In the genomic region with DNA sequence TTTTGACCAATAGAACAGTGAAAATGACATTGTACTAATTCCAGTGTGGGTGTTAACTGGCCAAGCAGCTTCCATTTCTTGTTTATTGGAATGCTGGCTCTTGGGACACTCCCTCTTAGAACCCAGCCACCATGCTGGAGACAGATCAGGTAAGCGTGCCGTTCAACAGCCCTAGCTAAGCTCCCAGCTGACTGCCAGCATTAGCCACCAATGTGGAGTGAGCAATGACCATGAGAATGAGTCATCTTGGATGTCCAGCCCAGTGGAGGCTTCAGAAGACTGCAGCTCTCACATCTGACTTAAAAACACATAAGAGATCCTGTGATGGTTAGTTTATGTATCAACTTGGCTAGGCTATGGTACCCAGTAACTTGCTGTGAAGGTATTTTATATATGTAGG, we compare ENCODE assay signal across 25 cellular contexts. TPM values are rescaled to one million over a fixed set of nuclear protein-coding genes. Genes with fewer than 3 reads are reported as not detected.
"Had no signal": no experiment of that assay in that cellular context is flagged by ENCODE, and none has a peak within 500 bp of the region (broad histone marks: within the 10 kb centered on the region; RNA-seq: fewer than 3 reads in every experiment).

No MANE protein-coding gene starts in this region.

- H3K27ac Mint-ChIP-seq: activated B cell treated with CpG ODN at 0.5 μM for 24 hours; activated CD4-positive, alpha-beta T cell treated with anti-CD3 and anti-CD28 coated beads for 36 hours; activated naive CD4-positive, alpha-beta T cell treated with anti-CD3 and anti-CD28 coated beads for 36 hours; naive thymus-derived CD4-positive, alpha-beta T cell; progenitor cell of endocrine pancreas; T-helper 1 cell treated with Interleukin-12 subunit alpha and Interleukin-12 subunit beta and Interleukin-4 antibody, amounts not matched to agents 30 μg/mL and 1 μg/mL, for 36 hours had no signal

- H3K27ac ChIP-seq: coronary artery, foreskin keratinocyte, left lung, upper lobe of right lung had no signal

- H3K9me3 ChIP-seq: left lung, upper lobe of right lung had no signal

- H3K36me3 ChIP-seq: left lung, upper lobe of right lung had no signal

- H3K4me1 Mint-ChIP-seq: activated CD4-positive, alpha-beta T cell treated with anti-CD3 and anti-CD28 coated beads for 36 hours; neural crest cell had no signal

- DNase-seq: activated B cell treated with CpG ODN at 0.5 μM for 24 hours; activated CD4-positive, alpha-beta T cell treated with anti-CD3 and anti-CD28 coated beads for 36 hours; activated CD4-positive, alpha-beta T cell treated with anti-CD3 and anti-CD28 coated beads, Interleukin-2, amount 50 U/mL, for 48 hours; activated naive CD4-positive, alpha-beta T cell treated with anti-CD3 and anti-CD28 coated beads for 36 hours; activated T-cell treated with anti-CD3 and anti-CD28 coated beads, Interleukin-2, amount 50 U/mL, for 48 hours; amygdala; cerebellar nuclear complex; foreskin keratinocyte; left lung; naive thymus-derived CD4-positive, alpha-beta T cell; stimulated activated CD4-positive, alpha-beta T cell treated with anti-CD3 and anti-CD28 coated beads, Interleukin-12 subunit alpha, Interleukin-12 subunit beta, amount 100 ng/mL, for 4 hours; stimulated activated CD4-positive, alpha-beta T cell treated with anti-CD3 and anti-CD28 coated beads, Interleukin-4, amount 100 ng/mL, for 4 hours; stimulated activated naive CD8-positive, alpha-beta T cell treated with anti-CD3 and anti-CD28 coated beads, Interleukin-15, Interleukin-2, amounts not matched to agents 100 U/mL and 50 U/mL, for 24 hours; upper lobe of right lung had no signal

- H3K9me3 Mint-ChIP-seq: activated B cell treated with CpG ODN at 0.5 μM for 24 hours; activated naive CD4-positive, alpha-beta T cell treated with anti-CD3 and anti-CD28 coated beads for 36 hours; neural crest cell; T-helper 1 cell treated with Interleukin-12 subunit alpha and Interleukin-12 subunit beta and Interleukin-4 antibody, amounts not matched to agents 30 μg/mL and 1 μg/mL, for 36 hours had no signal

- H3K4me3 Mint-ChIP-seq: activated B cell treated with CpG ODN at 0.5 μM for 24 hours; activated CD4-positive, alpha-beta T cell treated with anti-CD3 and anti-CD28 coated beads for 36 hours; activated naive CD4-positive, alpha-beta T cell treated with anti-CD3 and anti-CD28 coated beads for 36 hours; naive thymus-derived CD4-positive, alpha-beta T cell; neural crest cell; T-helper 1 cell treated with Interleukin-12 subunit alpha and Interleukin-12 subunit beta and Interleukin-4 antibody, amounts not matched to agents 30 μg/mL and 1 μg/mL, for 36 hours had no signal

- H3K4me1 ChIP-seq: foreskin keratinocyte had no signal

- H3K4me3 ChIP-seq: coronary artery, left lung, lung, upper lobe of right lung had no signal

RNA-seq across cellular contexts. Expression of a gene that starts 3.0 kb away (rescaled TPM):
- total RNA-seq: activated B cell treated with CpG ODN at 0.5 μM for 24 hours; activated CD4-positive, alpha-beta T cell treated with anti-CD3 and anti-CD28 coated beads for 36 hours; activated CD8-positive, alpha-beta memory T cell treated with anti-CD3 and anti-CD28 coated beads for 36 hours; activated naive CD4-positive, alpha-beta T cell treated with anti-CD3 and anti-CD28 coated beads for 36 hours; fibroblast of lung; foreskin keratinocyte; kidney epithelial cell; left lung; lung; mesenteric fat pad; naive thymus-derived CD4-positive, alpha-beta T cell; neural crest cell; osteocyte; progenitor cell of endocrine pancreas; subcutaneous adipose tissue; upper lobe of right lung had no signal
